In the genomic region with DNA sequence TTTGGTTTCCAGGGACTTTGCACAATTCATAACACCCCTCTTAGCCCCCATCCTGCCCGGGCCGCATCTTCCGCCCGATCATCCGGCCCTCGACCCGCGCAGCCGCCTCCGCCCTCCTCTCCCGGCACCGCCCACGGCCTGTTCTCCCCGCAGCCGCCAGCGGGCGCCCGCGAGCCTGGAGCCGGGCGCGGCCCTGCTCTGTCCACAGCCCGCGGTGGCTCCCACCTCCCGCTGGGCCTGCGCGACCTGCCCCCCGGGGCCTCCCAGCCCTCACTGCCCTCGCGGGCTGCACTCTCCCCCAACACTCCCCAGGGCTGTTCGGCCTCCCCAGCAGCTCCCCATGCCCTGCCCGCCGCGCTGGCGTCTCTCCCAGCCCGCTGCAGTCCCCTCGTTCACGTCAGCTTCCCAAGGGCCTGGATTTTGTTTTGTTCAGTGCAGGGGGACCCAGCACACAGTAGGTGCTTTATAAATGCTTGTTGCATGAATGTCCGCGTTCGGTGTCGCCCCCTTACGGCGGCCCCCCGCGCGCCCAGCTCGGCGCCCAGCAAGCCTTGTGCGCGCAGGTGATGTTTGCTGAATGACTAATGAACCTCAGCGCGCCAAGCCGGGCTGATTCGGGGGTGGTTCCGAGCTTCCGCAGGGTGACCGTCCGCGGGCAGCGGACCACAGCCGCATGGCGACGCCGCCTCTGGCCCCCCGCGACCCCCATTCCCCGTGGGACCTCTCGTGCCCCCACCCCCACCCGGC, we compare ENCODE assay signal across 1 cellular context.
TF ChIP-seq lines count a peak whose summit lies in the region.

No MANE protein-coding gene starts in this region.

TF ChIP-seq in HEK293, 187 proteins besides CTCF, POLR2A, EP300 and RAD21 (continued from another document and continues in another):
- TF ChIP-seq, protein P1, sequence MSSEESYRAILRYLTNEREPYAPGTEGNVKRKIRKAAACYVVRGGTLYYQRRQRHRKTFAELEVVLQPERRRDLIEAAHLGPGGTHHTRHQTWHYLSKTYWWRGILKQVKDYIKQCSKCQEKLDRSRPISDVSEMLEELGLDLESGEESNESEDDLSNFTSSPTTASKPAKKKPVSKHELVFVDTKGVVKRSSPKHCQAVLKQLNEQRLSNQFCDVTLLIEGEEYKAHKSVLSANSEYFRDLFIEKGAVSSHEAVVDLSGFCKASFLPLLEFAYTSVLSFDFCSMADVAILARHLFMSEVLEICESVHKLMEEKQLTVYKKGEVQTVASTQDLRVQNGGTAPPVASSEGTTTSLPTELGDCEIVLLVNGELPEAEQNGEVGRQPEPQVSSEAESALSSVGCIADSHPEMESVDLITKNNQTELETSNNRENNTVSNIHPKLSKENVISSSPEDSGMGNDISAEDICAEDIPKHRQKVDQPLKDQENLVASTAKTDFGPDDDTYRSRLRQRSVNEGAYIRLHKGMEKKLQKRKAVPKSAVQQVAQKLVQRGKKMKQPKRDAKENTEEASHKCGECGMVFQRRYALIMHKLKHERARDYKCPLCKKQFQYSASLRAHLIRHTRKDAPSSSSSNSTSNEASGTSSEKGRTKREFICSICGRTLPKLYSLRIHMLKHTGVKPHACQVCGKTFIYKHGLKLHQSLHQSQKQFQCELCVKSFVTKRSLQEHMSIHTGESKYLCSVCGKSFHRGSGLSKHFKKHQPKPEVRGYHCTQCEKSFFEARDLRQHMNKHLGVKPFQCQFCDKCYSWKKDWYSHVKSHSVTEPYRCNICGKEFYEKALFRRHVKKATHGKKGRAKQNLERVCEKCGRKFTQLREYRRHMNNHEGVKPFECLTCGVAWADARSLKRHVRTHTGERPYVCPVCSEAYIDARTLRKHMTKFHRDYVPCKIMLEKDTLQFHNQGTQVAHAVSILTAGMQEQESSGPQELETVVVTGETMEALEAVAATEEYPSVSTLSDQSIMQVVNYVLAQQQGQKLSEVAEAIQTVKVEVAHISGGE (tag by site-specific recombination; conservative IDR thresholded peaks at IDR 0.05; ENCODE audit: low read depth), result no peak; the same call in 1 of the 2 replicates
- TF ChIP-seq SP7 (tag by site-specific recombination; IDR thresholded peaks at IDR 0.05), result peak; percentile 74
- peak; percentile 86; the same call in 1 of the 2 replicates for TF ChIP-seq ZNF837 (tag by site-specific recombination; IDR thresholded peaks at IDR 0.05)
- no peak for TF ChIP-seq TRIM28 (IDR thresholded peaks at IDR 0.05; ENCODE audit: borderline replicate concordance, low read length)
- peak; percentile 78 for TF ChIP-seq OSR2 (tag by site-specific recombination; IDR thresholded peaks at IDR 0.05)
- peak; percentile 92 for TF ChIP-seq ZEB2 (tag by site-specific recombination; IDR thresholded peaks at IDR 0.05)
- TF ChIP-seq ZNF670 (tag by site-specific recombination; IDR thresholded peaks at IDR 0.05; ENCODE audit: low read depth), result no peak
- peak; percentile 98 for TF ChIP-seq GLIS1 (tag by site-specific recombination; IDR thresholded peaks at IDR 0.05)
- TF ChIP-seq ZNF138 (tag by site-specific recombination; IDR thresholded peaks at IDR 0.05; ENCODE audit: borderline replicate concordance), result no peak
- TF ChIP-seq, protein P2, sequence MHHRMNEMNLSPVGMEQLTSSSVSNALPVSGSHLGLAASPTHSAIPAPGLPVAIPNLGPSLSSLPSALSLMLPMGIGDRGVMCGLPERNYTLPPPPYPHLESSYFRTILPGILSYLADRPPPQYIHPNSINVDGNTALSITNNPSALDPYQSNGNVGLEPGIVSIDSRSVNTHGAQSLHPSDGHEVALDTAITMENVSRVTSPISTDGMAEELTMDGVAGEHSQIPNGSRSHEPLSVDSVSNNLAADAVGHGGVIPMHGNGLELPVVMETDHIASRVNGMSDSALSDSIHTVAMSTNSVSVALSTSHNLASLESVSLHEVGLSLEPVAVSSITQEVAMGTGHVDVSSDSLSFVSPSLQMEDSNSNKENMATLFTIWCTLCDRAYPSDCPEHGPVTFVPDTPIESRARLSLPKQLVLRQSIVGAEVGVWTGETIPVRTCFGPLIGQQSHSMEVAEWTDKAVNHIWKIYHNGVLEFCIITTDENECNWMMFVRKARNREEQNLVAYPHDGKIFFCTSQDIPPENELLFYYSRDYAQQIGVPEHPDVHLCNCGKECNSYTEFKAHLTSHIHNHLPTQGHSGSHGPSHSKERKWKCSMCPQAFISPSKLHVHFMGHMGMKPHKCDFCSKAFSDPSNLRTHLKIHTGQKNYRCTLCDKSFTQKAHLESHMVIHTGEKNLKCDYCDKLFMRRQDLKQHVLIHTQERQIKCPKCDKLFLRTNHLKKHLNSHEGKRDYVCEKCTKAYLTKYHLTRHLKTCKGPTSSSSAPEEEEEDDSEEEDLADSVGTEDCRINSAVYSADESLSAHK (tag by site-specific recombination; IDR thresholded peaks at IDR 0.05), result no peak; the same call in 1 of the 2 replicates
- peak; percentile 80 for TF ChIP-seq ZNF391 (tag by site-specific recombination; IDR thresholded peaks at IDR 0.05; ENCODE audit: borderline replicate concordance, low read depth)
- no peak for TF ChIP-seq ZNF335 (tag by site-specific recombination; conservative IDR thresholded peaks at IDR 0.05)
- TF ChIP-seq ZNF292 (tag by site-specific recombination; IDR thresholded peaks at IDR 0.05; ENCODE audit: borderline replicate concordance, low read depth), result no peak
- TF ChIP-seq, protein P3, sequence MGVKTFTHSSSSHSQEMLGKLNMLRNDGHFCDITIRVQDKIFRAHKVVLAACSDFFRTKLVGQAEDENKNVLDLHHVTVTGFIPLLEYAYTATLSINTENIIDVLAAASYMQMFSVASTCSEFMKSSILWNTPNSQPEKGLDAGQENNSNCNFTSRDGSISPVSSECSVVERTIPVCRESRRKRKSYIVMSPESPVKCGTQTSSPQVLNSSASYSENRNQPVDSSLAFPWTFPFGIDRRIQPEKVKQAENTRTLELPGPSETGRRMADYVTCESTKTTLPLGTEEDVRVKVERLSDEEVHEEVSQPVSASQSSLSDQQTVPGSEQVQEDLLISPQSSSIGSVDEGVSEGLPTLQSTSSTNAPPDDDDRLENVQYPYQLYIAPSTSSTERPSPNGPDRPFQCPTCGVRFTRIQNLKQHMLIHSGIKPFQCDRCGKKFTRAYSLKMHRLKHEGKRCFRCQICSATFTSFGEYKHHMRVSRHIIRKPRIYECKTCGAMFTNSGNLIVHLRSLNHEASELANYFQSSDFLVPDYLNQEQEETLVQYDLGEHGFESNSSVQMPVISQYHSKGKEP (tag by site-specific recombination; IDR thresholded peaks at IDR 0.05), result no peak; the same call in 1 of the 2 replicates
- TF ChIP-seq, protein P4, sequence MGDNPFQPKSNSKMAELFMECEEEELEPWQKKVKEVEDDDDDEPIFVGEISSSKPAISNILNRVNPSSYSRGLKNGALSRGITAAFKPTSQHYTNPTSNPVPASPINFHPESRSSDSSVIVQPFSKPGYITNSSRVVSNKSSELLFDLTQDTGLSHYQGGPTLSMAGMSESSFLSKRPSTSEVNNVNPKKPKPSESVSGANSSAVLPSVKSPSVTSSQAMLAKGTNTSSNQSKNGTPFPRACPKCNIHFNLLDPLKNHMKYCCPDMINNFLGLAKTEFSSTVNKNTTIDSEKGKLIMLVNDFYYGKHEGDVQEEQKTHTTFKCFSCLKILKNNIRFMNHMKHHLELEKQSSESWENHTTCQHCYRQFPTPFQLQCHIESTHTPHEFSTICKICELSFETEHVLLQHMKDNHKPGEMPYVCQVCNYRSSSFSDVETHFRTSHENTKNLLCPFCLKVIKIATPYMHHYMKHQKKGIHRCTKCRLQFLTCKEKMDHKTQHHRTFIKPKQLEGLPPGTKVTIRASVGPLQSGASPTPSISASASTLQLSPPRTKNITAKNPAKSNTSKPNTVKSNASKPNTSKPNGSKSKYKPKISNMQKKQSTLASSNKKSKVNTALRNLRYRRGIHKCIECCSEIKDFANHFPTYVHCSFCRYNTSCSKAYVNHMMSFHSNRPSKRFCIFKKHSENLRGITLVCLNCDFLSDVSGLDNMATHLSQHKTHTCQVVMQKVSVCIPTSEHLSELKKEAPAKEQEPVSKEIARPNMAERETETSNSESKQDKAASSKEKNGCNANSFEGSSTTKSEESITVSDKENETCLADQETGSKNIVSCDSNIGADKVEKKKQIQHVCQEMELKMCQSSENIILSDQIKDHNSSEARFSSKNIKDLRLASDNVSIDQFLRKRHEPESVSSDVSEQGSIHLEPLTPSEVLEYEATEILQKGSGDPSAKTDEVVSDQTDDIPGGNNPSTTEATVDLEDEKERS (tag by site-specific recombination; IDR thresholded peaks at IDR 0.05), result peak; percentile 70; the same call in 1 of the 2 replicates
- no peak for TF ChIP-seq ZNF473 (tag by site-specific recombination; IDR thresholded peaks at IDR 0.05)
- TF ChIP-seq ZNF571 (tag by site-specific recombination; IDR thresholded peaks at IDR 0.05), result no peak
- TF ChIP-seq ZNF10 (tag by site-specific recombination; IDR thresholded peaks at IDR 0.05), result no peak
- TF ChIP-seq SALL2 (tag by site-specific recombination; IDR thresholded peaks at IDR 0.05; ENCODE audit: borderline replicate concordance), result no peak
- no peak for TF ChIP-seq OVOL3 (tag by site-specific recombination; IDR thresholded peaks at IDR 0.05)
- TF ChIP-seq, protein P5, sequence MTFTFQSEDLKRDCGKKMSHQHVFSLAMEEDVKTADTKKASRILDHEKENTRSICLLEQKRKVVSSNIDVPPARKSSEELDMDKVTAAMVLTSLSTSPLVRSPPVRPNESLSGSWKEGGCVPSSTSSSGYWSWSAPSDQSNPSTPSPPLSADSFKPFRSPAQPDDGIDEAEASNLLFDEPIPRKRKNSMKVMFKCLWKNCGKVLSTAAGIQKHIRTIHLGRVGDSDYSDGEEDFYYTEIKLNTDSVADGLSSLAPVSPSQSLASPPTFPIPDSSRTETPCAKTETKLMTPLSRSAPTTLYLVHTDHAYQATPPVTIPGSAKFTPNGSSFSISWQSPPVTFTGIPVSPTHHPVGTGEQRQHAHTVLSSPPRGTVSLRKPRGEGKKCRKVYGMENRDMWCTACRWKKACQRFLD (tag by site-specific recombination; IDR thresholded peaks at IDR 0.05), result no peak
- TF ChIP-seq RBAK (tag by site-specific recombination; IDR thresholded peaks at IDR 0.05), result no peak
- no peak for TF ChIP-seq ZNF155 (tag by site-specific recombination; IDR thresholded peaks at IDR 0.05)
- TF ChIP-seq, protein P6, sequence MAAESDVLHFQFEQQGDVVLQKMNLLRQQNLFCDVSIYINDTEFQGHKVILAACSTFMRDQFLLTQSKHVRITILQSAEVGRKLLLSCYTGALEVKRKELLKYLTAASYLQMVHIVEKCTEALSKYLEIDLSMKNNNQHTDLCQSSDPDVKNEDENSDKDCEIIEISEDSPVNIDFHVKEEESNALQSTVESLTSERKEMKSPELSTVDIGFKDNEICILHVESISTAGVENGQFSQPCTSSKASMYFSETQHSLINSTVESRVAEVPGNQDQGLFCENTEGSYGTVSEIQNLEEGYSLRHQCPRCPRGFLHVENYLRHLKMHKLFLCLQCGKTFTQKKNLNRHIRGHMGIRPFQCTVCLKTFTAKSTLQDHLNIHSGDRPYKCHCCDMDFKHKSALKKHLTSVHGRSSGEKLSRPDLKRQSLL (tag by site-specific recombination; IDR thresholded peaks at IDR 0.05), result peak; percentile 44; the same call in 1 of the 2 replicates
- TF ChIP-seq GLIS2 (tag by site-specific recombination; IDR thresholded peaks at IDR 0.05), result peak; percentile 96
- TF ChIP-seq, protein P7, sequence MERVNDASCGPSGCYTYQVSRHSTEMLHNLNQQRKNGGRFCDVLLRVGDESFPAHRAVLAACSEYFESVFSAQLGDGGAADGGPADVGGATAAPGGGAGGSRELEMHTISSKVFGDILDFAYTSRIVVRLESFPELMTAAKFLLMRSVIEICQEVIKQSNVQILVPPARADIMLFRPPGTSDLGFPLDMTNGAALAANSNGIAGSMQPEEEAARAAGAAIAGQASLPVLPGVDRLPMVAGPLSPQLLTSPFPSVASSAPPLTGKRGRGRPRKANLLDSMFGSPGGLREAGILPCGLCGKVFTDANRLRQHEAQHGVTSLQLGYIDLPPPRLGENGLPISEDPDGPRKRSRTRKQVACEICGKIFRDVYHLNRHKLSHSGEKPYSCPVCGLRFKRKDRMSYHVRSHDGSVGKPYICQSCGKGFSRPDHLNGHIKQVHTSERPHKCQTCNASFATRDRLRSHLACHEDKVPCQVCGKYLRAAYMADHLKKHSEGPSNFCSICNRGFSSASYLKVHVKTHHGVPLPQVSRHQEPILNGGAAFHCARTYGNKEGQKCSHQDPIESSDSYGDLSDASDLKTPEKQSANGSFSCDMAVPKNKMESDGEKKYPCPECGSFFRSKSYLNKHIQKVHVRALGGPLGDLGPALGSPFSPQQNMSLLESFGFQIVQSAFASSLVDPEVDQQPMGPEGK (tag by site-specific recombination; IDR thresholded peaks at IDR 0.05), result peak; percentile 97
- TF ChIP-seq ZNF175 (tag by site-specific recombination; IDR thresholded peaks at IDR 0.05), result no peak
- peak; percentile 63; the same call in 1 of the 2 replicates for TF ChIP-seq GLI4 (tag by site-specific recombination; IDR thresholded peaks at IDR 0.05)
- TF ChIP-seq ZNF629 (tag by site-specific recombination; IDR thresholded peaks at IDR 0.05), result peak; percentile 70
- TF ChIP-seq, protein P8, sequence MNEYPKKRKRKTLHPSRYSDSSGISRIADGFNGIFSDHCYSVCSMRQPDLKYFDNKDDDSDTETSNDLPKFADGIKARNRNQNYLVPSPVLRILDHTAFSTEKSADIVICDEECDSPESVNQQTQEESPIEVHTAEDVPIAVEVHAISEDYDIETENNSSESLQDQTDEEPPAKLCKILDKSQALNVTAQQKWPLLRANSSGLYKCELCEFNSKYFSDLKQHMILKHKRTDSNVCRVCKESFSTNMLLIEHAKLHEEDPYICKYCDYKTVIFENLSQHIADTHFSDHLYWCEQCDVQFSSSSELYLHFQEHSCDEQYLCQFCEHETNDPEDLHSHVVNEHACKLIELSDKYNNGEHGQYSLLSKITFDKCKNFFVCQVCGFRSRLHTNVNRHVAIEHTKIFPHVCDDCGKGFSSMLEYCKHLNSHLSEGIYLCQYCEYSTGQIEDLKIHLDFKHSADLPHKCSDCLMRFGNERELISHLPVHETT (tag by site-specific recombination; IDR thresholded peaks at IDR 0.05), result peak; percentile 58; the same call in 1 of the 2 replicates
- peak; percentile 64; the same call in 1 of the 2 replicates for TF ChIP-seq ZNF341 (tag by site-specific recombination; IDR thresholded peaks at IDR 0.05; ENCODE audit: low read depth)
- TF ChIP-seq, protein P9, sequence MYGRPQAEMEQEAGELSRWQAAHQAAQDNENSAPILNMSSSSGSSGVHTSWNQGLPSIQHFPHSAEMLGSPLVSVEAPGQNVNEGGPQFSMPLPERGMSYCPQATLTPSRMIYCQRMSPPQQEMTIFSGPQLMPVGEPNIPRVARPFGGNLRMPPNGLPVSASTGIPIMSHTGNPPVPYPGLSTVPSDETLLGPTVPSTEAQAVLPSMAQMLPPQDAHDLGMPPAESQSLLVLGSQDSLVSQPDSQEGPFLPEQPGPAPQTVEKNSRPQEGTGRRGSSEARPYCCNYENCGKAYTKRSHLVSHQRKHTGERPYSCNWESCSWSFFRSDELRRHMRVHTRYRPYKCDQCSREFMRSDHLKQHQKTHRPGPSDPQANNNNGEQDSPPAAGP (tag by site-specific recombination; IDR thresholded peaks at IDR 0.05), result peak; percentile 81
- no peak for TF ChIP-seq ZNF146 (tag by site-specific recombination; IDR thresholded peaks at IDR 0.05)
- TF ChIP-seq ZNF202 (tag by site-specific recombination; IDR thresholded peaks at IDR 0.05; ENCODE audit: borderline replicate concordance), result no peak
- peak; percentile 86; the same call in 1 of the 2 replicates for TF ChIP-seq BCL11A (tag by site-specific recombination; IDR thresholded peaks at IDR 0.05; ENCODE audit: low read depth)
- no peak for TF ChIP-seq ZNF174 (tag by site-specific recombination; IDR thresholded peaks at IDR 0.05)
- no peak for TF ChIP-seq ZNF555 (tag by site-specific recombination; conservative IDR thresholded peaks at IDR 0.05)
- no peak for TF ChIP-seq ZNF510 (tag by site-specific recombination; IDR thresholded peaks at IDR 0.05; ENCODE audit: insufficient replicate concordance)
- TF ChIP-seq ZFHX2 (tag by site-specific recombination; conservative IDR thresholded peaks at IDR 0.05), result peak; percentile 98
- TF ChIP-seq ZBTB20 (tag by site-specific recombination; IDR thresholded peaks at IDR 0.05), result peak; percentile 84
- no peak for TF ChIP-seq FEZF1 (tag by site-specific recombination; IDR thresholded peaks at IDR 0.05)
- no peak for TF ChIP-seq ZNF768 (tag by site-specific recombination; IDR thresholded peaks at IDR 0.05)
